ENCODE assay signal across 8 cellular contexts in the genomic region with DNA sequence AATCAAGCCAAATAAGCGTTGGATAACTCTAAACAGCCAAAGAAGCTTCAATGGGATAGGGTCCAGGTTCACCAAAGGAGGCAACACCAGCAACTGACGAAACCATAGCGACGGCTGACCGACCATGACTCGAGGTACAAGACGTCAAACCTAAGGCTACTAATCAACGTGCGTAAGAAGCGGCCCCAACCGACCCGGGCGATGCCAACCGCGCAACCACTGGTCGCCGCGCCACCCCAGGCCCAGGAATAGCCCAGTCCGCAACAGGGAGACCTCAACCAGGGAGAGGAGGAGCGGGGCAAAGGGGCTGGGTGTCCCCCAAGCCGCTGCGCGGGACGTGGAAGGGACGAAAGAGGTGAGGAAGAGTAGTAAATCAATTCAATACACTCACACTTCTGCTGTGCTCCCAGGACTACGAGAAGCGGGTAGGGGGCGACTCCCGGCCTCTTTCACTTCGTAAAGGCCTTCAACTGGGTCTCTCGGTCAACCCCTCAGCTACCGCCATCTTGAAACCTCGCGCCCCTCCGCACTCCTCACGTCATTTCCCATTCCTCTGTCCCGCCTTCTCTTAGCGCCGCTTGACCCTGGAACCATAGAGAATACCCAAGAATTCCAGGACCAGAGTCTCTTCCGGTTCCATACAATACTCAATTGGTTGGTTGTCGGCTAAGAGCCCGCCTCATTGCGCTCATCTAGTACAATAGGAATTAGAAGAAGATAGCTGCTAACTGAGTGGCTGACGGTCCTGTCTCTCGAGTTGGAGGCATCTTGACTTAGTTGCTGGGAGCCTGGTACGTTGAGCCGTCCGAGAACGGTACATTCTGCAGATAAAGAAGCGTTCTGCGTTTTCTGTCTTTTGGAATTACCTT. TPM values are rescaled to one million over a fixed set of nuclear protein-coding genes. Genes with fewer than 3 reads are reported as not detected.
DNase-seq lines count a peak whose midpoint lies in the region; ATAC-seq and TF ChIP-seq lines count a peak whose summit lies in the region.

TSS of gene C12orf60 (plus strand) at position 710 of the 869 bp plus-strand sequence. CDS start 19,266 bp downstream, outside the sequence.
TSS of gene WBP11 (minus strand) at position 518 of the 869 bp plus-strand sequence. CDS start 2,095 bp downstream, outside the sequence.

- H3K4me1 ChIP-seq in right atrium auricular region (peaks cover 0 to 19% of the 10 kb centered on the region in 2 donors), prostate gland (replicated peaks) (no peaks in the 10 kb centered on the region), urinary bladder (ENCODE audit: insufficient read depth) (no peaks in the 10 kb centered on the region)

- peaks cover 3% of the 10 kb centered on the region for H3K36me3 Mint-ChIP-seq in T-helper 17 cell (ENCODE audit: low read depth)

- H3K9me3 ChIP-seq in T-helper 17 cell (ENCODE audit: control insufficient read depth, low read length, poor library complexity, severe bottlenecking) (no peaks in the 10 kb centered on the region), right atrium auricular region (no peaks in the 10 kb centered on the region), prostate gland (no peaks in the 10 kb centered on the region)

- no peaks in the 10 kb centered on the region for H3K27me3 ChIP-seq in right atrium auricular region
- no peaks in the 10 kb centered on the region for H3K27me3 ChIP-seq in prostate gland (replicated peaks; ENCODE audit: insufficient read depth)

- TF ChIP-seq POLR2A in prostate gland (IDR thresholded peaks at IDR 0.05): peak; percentile 68

- TF ChIP-seq CTCF in right atrium auricular region (IDR thresholded peaks at IDR 0.05) (no peak), prostate gland (IDR thresholded peaks at IDR 0.05) (no peak)

- H3K27me3 Mint-ChIP-seq in T-helper 17 cell: no peaks in the 10 kb centered on the region

- H3K36me3 ChIP-seq in right atrium auricular region (peaks cover 12% of the 10 kb centered on the region), prostate gland (no peaks in the 10 kb centered on the region), urinary bladder (ENCODE audit: insufficient read depth) (peaks cover 3% of the 10 kb centered on the region)

- WGBS in prostate gland: 0% methylated on average over 51 of the region's 51 CpGs
- WGBS in urinary bladder: under 1% methylated on average over 51 of the region's 51 CpGs

- no peak within 1 kb of the TSS for H3K4me3 Mint-ChIP-seq in T-helper 17 cell

- peaks cover 18% of the 10 kb centered on the region for H3K4me1 Mint-ChIP-seq in T-helper 17 cell

- intact Hi-C loops in prostate gland (cut with DNase I): no loop called here

- DNase-seq in NCI-H1694 treated with DMSO at 0.1 percent for 48 hours (lab: John Stamatoyannopoulos, UW) (peak; percentile 100), T-helper 17 cell (peak; percentile 68 to 79 (median 68)), anterior cingulate cortex (lab: John Stamatoyannopoulos, UW) (peak; percentile 26 to 100 (median 92)), right atrium auricular region (ENCODE audit: low spot score) (peak; percentile 98), prostate gland (ENCODE audit: low spot score) (peak; percentile 98)

- no peak within 1 kb of the TSS for H3K27ac Mint-ChIP-seq in T-helper 17 cell

- ATAC-seq in GM18502 (IDR thresholded peaks at IDR 0.05; ENCODE audit: poor library complexity, unreplicated experiment) (peak; percentile 99), HG02938 (IDR thresholded peaks at IDR 0.05; ENCODE audit: unreplicated experiment) (peak; percentile 100), T-helper 17 cell (peak; percentile 95)

- H3K27ac ChIP-seq in right atrium auricular region: peak within 1 kb of the TSS; percentile 93 to 96
- peak within 1 kb of the TSS; percentile 88 for H3K27ac ChIP-seq in prostate gland
- peak within 1 kb of the TSS; percentile 88 for H3K27ac ChIP-seq in urinary bladder (ENCODE audit: low read depth)

- H3K4me3 ChIP-seq in right atrium auricular region (peak within 1 kb of the TSS; percentile 89 to 95), prostate gland (peak within 1 kb of the TSS; percentile 86 to 92), urinary bladder (ENCODE audit: low read depth, low read length) (peak within 1 kb of the TSS; percentile 84)

RNA-seq across cellular contexts. Expression of gene C12orf60, which starts in this region (rescaled TPM):
- total RNA-seq in T-helper 17 cell (under 1 TPM in 1 of 2 donors, not detected in 1; 0.27 TPM), right atrium auricular region (1 to 10 TPM in 1 of 2 donors, under 1 TPM in 1; 0.90 to 1.1 TPM), prostate gland (1 to 10 TPM; 2.0 to 2.6 TPM), urinary bladder (3.6 TPM)
- 1.0 TPM for polyA plus RNA-seq in urinary bladder

RNA-seq across cellular contexts. Expression of gene WBP11, which starts in this region (rescaled TPM):
- total RNA-seq in T-helper 17 cell (100 to 1,000 TPM; 124 to 129 TPM), right atrium auricular region (10 to 100 TPM; 19.9 to 21.9 TPM), prostate gland (10 to 100 TPM; 29.6 to 29.8 TPM), urinary bladder (32.9 TPM)
- polyA plus RNA-seq in urinary bladder: 27.7 TPM

Comparison
In these comparisons a context has a peak if more than half of its experiments do, and no peak if none do; other contexts are left out.
1. Peak in every context shown above with its lines: DNase-seq, ATAC-seq, H3K4me3 ChIP-seq and H3K27ac ChIP-seq.